Comparison of ENCODE assay signal across 8 cellular contexts in the genomic region with DNA sequence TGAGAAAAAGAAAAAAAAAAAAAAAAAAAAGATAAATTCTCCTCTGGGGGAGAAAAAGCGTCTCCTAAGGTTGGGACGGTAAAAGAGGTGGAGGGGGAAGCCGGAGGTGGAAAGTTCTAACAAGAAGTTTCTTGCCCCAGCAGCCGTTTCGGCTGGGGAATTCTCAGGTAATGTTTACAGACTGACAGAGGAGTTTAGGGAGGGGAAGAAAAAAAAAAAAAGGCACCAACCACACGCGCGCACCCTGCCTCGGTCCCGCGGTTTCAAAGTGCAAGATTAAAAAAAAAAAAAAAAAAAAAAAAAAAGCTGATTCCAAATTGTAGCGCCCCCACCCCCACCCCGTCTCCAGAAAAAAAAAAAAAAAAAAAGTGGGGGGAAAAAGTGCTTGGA. TPM values are rescaled to one million over a fixed set of nuclear protein-coding genes. Genes with fewer than 3 reads are reported as not detected.
DNase-seq lines count a peak whose midpoint lies in the region; ATAC-seq and TF ChIP-seq lines count a peak whose summit lies in the region.

No MANE protein-coding gene starts in this region.

- H2AFZ ChIP-seq in DND-41 (ENCODE audit: low read depth, low read length) = peak overlapping the region; percentile 64
- no peak overlapping the region for H2AFZ ChIP-seq in SU-DHL-6 (ENCODE audit: low read depth, low read length, severe bottlenecking)

- peaks cover 5% of the 10 kb centered on the region for H3K27me3 ChIP-seq in DND-41 (ENCODE audit: insufficient read depth, low read length, poor library complexity)
- no peaks in the 10 kb centered on the region for H3K27me3 ChIP-seq in SU-DHL-6 (ENCODE audit: low read length)

- H3K4me3 ChIP-seq in DND-41 (ENCODE audit: low read depth in 1 of 2, low read length in 2 of 2) (peak overlapping the region; percentile 60 to 65; a peak in 3 of 4 replicates), SU-DHL-6 (ENCODE audit: insufficient read depth, low read length, poor library complexity, severe bottlenecking) (peak overlapping the region; percentile 34)

- H3F3A ChIP-seq in SU-DHL-6 (ENCODE audit: insufficient read depth) = no peaks in the 10 kb centered on the region

- H4K20me1 ChIP-seq in DND-41 (ENCODE audit: insufficient read depth, low read length) (peaks cover 21% of the 10 kb centered on the region), SU-DHL-6 (ENCODE audit: low read depth, low read length) (no peaks in the 10 kb centered on the region)

- peaks cover 13% of the 10 kb centered on the region for H3K36me3 ChIP-seq in DND-41 (ENCODE audit: insufficient read depth, low read length)
- no peaks in the 10 kb centered on the region for H3K36me3 ChIP-seq in SU-DHL-6 (ENCODE audit: low read length)

- H3K36me3 Mint-ChIP-seq in naive thymus-derived CD8-positive, alpha-beta T cell = peaks cover 0 to 14% (median 6%) of the 10 kb centered on the region in 3 donors

- peaks cover 38 to 73% (median 63%) of the 10 kb centered on the region in 4 donors for H3K4me1 Mint-ChIP-seq in naive thymus-derived CD8-positive, alpha-beta T cell

- POLR2A ChIA-PET in naive thymus-derived CD8-positive, alpha-beta T cell (lab: Charles Lee) = interaction anchor here (0.6 to 10.2 kb wide), 32 partner anchors 8 to 639 kb away, joined by 3 to 269 read pairs (median 4); no protein-coding TSS in a partner anchor

- H3K79me2 ChIP-seq in DND-41 (ENCODE audit: insufficient read depth, low read length) (peaks cover 47% of the 10 kb centered on the region), SU-DHL-6 (ENCODE audit: insufficient read depth, low read length) (no peaks in the 10 kb centered on the region)

- DNase-seq in DND-41 (no peak), mesenteric fat pad (ENCODE audit: low spot score) (no peak), glomerular visceral epithelial cell (ENCODE audit: extremely low spot score) (no peak)
- peak; percentile 31 to 78 (median 60) for DNase-seq in naive thymus-derived CD8-positive, alpha-beta T cell

- peak overlapping the region; percentile 90 for H3K27ac ChIP-seq in DND-41 (ENCODE audit: low read length)
- H3K27ac ChIP-seq in SU-DHL-6 (ENCODE audit: low read depth, low read length) = no peak overlapping the region
- H3K27ac ChIP-seq in cingulate gyrus (ENCODE audit: low read depth, low read length) = peak overlapping the region; percentile 91

- ATAC-seq in DND-41 (ENCODE audit: insufficient read depth, low read depth) (no peak), GM21526 (IDR thresholded peaks at IDR 0.05; ENCODE audit: low FRiP score, unreplicated experiment) (no peak), HG03108 (IDR thresholded peaks at IDR 0.05; ENCODE audit: unreplicated experiment) (no peak)
- peak; percentile 40 to 49 for ATAC-seq in naive thymus-derived CD8-positive, alpha-beta T cell

- H3K4me3 Mint-ChIP-seq in naive thymus-derived CD8-positive, alpha-beta T cell = peak overlapping the region; percentile 96 to 100 (median 99)

- TF ChIP-seq CTCF in DND-41 (IDR thresholded peaks at IDR 0.05; ENCODE audit: borderline replicate concordance, extremely low read depth, low read length, poor library complexity, severe bottlenecking) (no peak), SU-DHL-6 (IDR thresholded peaks at IDR 0.05; ENCODE audit: insufficient read depth, low read length, poor library complexity, severe bottlenecking) (no peak)

- no peaks in the 10 kb centered on the region for H3K9me3 Mint-ChIP-seq in naive thymus-derived CD8-positive, alpha-beta T cell

- peak overlapping the region; percentile 82 to 99 (median 98) for H3K27ac Mint-ChIP-seq in naive thymus-derived CD8-positive, alpha-beta T cell

- H3K27me3 Mint-ChIP-seq in naive thymus-derived CD8-positive, alpha-beta T cell = peaks cover 0 to 7% (median 0%) of the 10 kb centered on the region in 5 donors

- peaks cover 79% of the 10 kb centered on the region for H3K4me1 ChIP-seq in DND-41 (ENCODE audit: insufficient read depth, low read length)

- H3K9me3 ChIP-seq in DND-41 (ENCODE audit: insufficient read depth, low read length, severe bottlenecking) (no peaks in the 10 kb centered on the region), SU-DHL-6 (ENCODE audit: insufficient read depth, low read length) (no peaks in the 10 kb centered on the region)

- peak overlapping the region; percentile 68 for H3K4me2 ChIP-seq in DND-41 (ENCODE audit: insufficient read depth, low read length)
- peak overlapping the region; percentile 55 for H3K4me2 ChIP-seq in SU-DHL-6 (ENCODE audit: low read depth, low read length, poor library complexity, severe bottlenecking)

- H3K9me2 ChIP-seq in SU-DHL-6 (replicated peaks; ENCODE audit: insufficient read depth, low read length) = no peaks in the 10 kb centered on the region

- H3K9ac ChIP-seq in DND-41 (ENCODE audit: low read depth, low read length) = peak overlapping the region; percentile 65
- H3K9ac ChIP-seq in SU-DHL-6 (ENCODE audit: low read length) = no peak overlapping the region

RNA-seq across cellular contexts. Expression of a gene that starts 0.5 kb away (rescaled TPM):
- 10 to 100 TPM; 86.4 to 91.0 TPM for total RNA-seq in naive thymus-derived CD8-positive, alpha-beta T cell
- polyA plus RNA-seq in naive thymus-derived CD8-positive, alpha-beta T cell = 10 to 100 TPM; 17.7 to 31.0 (median 20.4) TPM
- 495 TPM for total RNA-seq in mesenteric fat pad

RNA-seq across cellular contexts. Expression of a gene that starts 26.4 kb away (rescaled TPM):
- not detected for total RNA-seq in naive thymus-derived CD8-positive, alpha-beta T cell
- not detected for polyA plus RNA-seq in naive thymus-derived CD8-positive, alpha-beta T cell
- total RNA-seq in mesenteric fat pad = not detected

Comparison
In these comparisons a context has a peak if more than half of its experiments do, and no peak if none do; other contexts are left out.
1. ATAC-seq: peak in naive thymus-derived CD8-positive, alpha-beta T cell (2 of 2); none in DND-41 (single experiment), GM21526 (single experiment) and HG03108 (single experiment).
2. DNase-seq: peak in naive thymus-derived CD8-positive, alpha-beta T cell (10 of 10); none in DND-41 (single experiment), mesenteric fat pad (single experiment) and glomerular visceral epithelial cell (single experiment).